In genomic region chr2:54658548-54659207, GRCh38 we compare ENCODE assay signal across 9 cellular contexts.
DNase-seq lines count a peak whose midpoint lies in the region; ATAC-seq and TF ChIP-seq lines count a peak whose summit lies in the region.
"Had no signal": no experiment of that assay in that cellular context is flagged by ENCODE, and none has a peak within 500 bp of the region (broad histone marks: within the 10 kb centered on the region; RNA-seq: fewer than 3 reads in every experiment).

No MANE protein-coding gene starts in this region.

- TF ChIP-seq CTCF in hepatocyte (IDR thresholded peaks at IDR 0.05; ENCODE audit: poor library complexity) = no peak

- WGBS in hepatocyte (ENCODE audit: low lambda C conversion rate, missing lambda C conversion rate) = 93% methylated on average over 3 of the region's 3 CpGs

- peak; percentile 93 for ATAC-seq in activated T-helper 17 cell treated with anti-CD3 and anti-CD28 coated beads, Interleukin-2, amount 50 U/mL, for 72 hours (replicated peaks)
- ATAC-seq in GM21717 (IDR thresholded peaks at IDR 0.05; ENCODE audit: unreplicated experiment) (no peak), GM19455 (IDR thresholded peaks at IDR 0.05; ENCODE audit: unreplicated experiment) (no peak)

- DNase-seq in activated naive CD4-positive, alpha-beta T cell treated with Interleukin-2 at 50 U/mL for 16 hours = no peak
- no peak for DNase-seq in hepatocyte (ENCODE audit: low spot score)
- DNase-seq in NOMO-1 treated with dmso at 0.1 percent for 144 hours (lab: John Stamatoyannopoulos, UW; ENCODE audit: unreplicated experiment) = no peak
- DNase-seq: NCI-H1694 had no signal

- no peaks in the 10 kb centered on the region for H3K9me2 ChIP-seq in hepatocyte (replicated peaks; ENCODE audit: insufficient read depth)

- no peak overlapping the region for H3K4me3 Mint-ChIP-seq in activated naive CD4-positive, alpha-beta T cell treated with anti-CD3 and anti-CD28 coated beads, Interleukin-2, amount 50 U/mL, for 24 hours
- H3K4me3 Mint-ChIP-seq in activated T-helper 17 cell treated with anti-CD3 and anti-CD28 coated beads, Interleukin-2, amount 50 U/mL, for 72 hours = peak overlapping the region; percentile 18

- no peak overlapping the region for H2AFZ ChIP-seq in hepatocyte

- H3K4me3 ChIP-seq in hepatocyte = no peak overlapping the region

- H3K36me3 ChIP-seq in hepatocyte (replicated peaks; ENCODE audit: insufficient read depth, low read depth) = peaks cover 4% of the 10 kb centered on the region

- H3K27ac Mint-ChIP-seq in activated naive CD4-positive, alpha-beta T cell treated with anti-CD3 and anti-CD28 coated beads, Interleukin-2, amount 50 U/mL, for 24 hours = peak overlapping the region; percentile 72
- H3K27ac Mint-ChIP-seq in activated T-helper 17 cell treated with anti-CD3 and anti-CD28 coated beads, Interleukin-2, amount 50 U/mL, for 72 hours = no peak overlapping the region

- peaks cover 32% of the 10 kb centered on the region for H3K79me2 ChIP-seq in hepatocyte

- no peaks in the 10 kb centered on the region for H3K27me3 Mint-ChIP-seq in activated naive CD4-positive, alpha-beta T cell treated with anti-CD3 and anti-CD28 coated beads, Interleukin-2, amount 50 U/mL, for 24 hours
- H3K27me3 Mint-ChIP-seq in activated T-helper 17 cell treated with anti-CD3 and anti-CD28 coated beads, Interleukin-2, amount 50 U/mL, for 72 hours = no peaks in the 10 kb centered on the region

- H3K27me3 ChIP-seq in hepatocyte = no peaks in the 10 kb centered on the region

- peaks cover 20% of the 10 kb centered on the region for H3K36me3 Mint-ChIP-seq in activated naive CD4-positive, alpha-beta T cell treated with anti-CD3 and anti-CD28 coated beads, Interleukin-2, amount 50 U/mL, for 24 hours
- H3K36me3 Mint-ChIP-seq in activated T-helper 17 cell treated with anti-CD3 and anti-CD28 coated beads, Interleukin-2, amount 50 U/mL, for 72 hours (ENCODE audit: low read depth) = peaks cover 100% of the 10 kb centered on the region

- H3K4me2 ChIP-seq in hepatocyte = no peak overlapping the region

- H3K4me1 Mint-ChIP-seq in activated naive CD4-positive, alpha-beta T cell treated with anti-CD3 and anti-CD28 coated beads, Interleukin-2, amount 50 U/mL, for 24 hours = no peaks in the 10 kb centered on the region
- H3K4me1 Mint-ChIP-seq in activated T-helper 17 cell treated with anti-CD3 and anti-CD28 coated beads, Interleukin-2, amount 50 U/mL, for 72 hours = peaks cover 9% of the 10 kb centered on the region

- H3K4me1 ChIP-seq in hepatocyte (ENCODE audit: insufficient read depth) = peaks cover 2% of the 10 kb centered on the region

- peak overlapping the region; percentile 35 for H3K27ac ChIP-seq in hepatocyte
- H3K27ac ChIP-seq in temporal lobe (ENCODE audit: low read depth, low read length) = peak overlapping the region; percentile 75

- no peaks in the 10 kb centered on the region for H3K9me3 ChIP-seq in hepatocyte (ENCODE audit: low read depth)

- H3K9me3 Mint-ChIP-seq in activated naive CD4-positive, alpha-beta T cell treated with anti-CD3 and anti-CD28 coated beads, Interleukin-2, amount 50 U/mL, for 24 hours = no peaks in the 10 kb centered on the region
- no peaks in the 10 kb centered on the region for H3K9me3 Mint-ChIP-seq in activated T-helper 17 cell treated with anti-CD3 and anti-CD28 coated beads, Interleukin-2, amount 50 U/mL, for 72 hours

- H4K20me1 ChIP-seq in hepatocyte (ENCODE audit: insufficient read depth, poor library complexity, severe bottlenecking) = no peaks in the 10 kb centered on the region
